20 cellular contexts compared by ENCODE assay signal in genomic region chr17:48352630-48353029, GRCh38.
DNase-seq lines count a peak whose midpoint lies in the region; ATAC-seq and TF ChIP-seq lines count a peak whose summit lies in the region.
"Had no signal": no experiment of that assay in that cellular context is flagged by ENCODE, and none has a peak within 500 bp of the region (broad histone marks: within the 10 kb centered on the region; RNA-seq: fewer than 3 reads in every experiment).

No MANE protein-coding gene starts in this region.

- no peaks in the 10 kb centered on the region for H3K9me3 Mint-ChIP-seq in activated T-cell treated with anti-CD3 and anti-CD28 coated beads, Interleukin-2, amount 50 U/mL, for 4 hours
- H3K9me3 Mint-ChIP-seq: activated naive CD8-positive, alpha-beta T cell treated with anti-CD3 and anti-CD28 coated beads, Interleukin-2, amount 50 U/mL, for 24 hours; activated T-cell treated with anti-CD3 and anti-CD28 coated beads, Interleukin-2, amount 50 U/mL, for 72 hours had no signal

- no peak for DNase-seq in activated T-cell treated with anti-CD3 and anti-CD28 coated beads, Interleukin-2, amount 50 U/mL, for 4 hours
- DNase-seq in activated T-cell treated with anti-CD3 and anti-CD28 coated beads, Interleukin-2, amount 50 U/mL, for 1 hour = no peak
- DNase-seq in GM03348 (ENCODE audit: low spot score) = peak; percentile 19
- peak; percentile 11 for DNase-seq in RWPE1 (ENCODE audit: low spot score)
- DNase-seq in kidney glomerular epithelial cell (lab: John Stamatoyannopoulos, UW) = peak; percentile 26
- no peak for DNase-seq in hypothalamus (lab: John Stamatoyannopoulos, UW)
- DNase-seq in OCI-M1 (lab: John Stamatoyannopoulos, UW) = no peak
- DNase-seq: activated naive CD8-positive, alpha-beta T cell treated with anti-CD3 and anti-CD28 coated beads, Interleukin-2, amount 50 U/mL, for 24 hours; cortex of kidney; GDM1; heart right ventricle; immature natural killer cell; NCI-H1694; psoas muscle; SHP77 treated with DMSO at 0.1 percent for 48 hours; small intestine; T-helper 1 cell; testis had no signal

- H3K4me1 Mint-ChIP-seq in activated T-cell treated with anti-CD3 and anti-CD28 coated beads, Interleukin-2, amount 50 U/mL, for 4 hours (ENCODE audit: low read depth) = peaks cover 8% of the 10 kb centered on the region

- TF ChIP-seq CTCF in RWPE1 (conservative IDR thresholded peaks at IDR 0.05; ENCODE audit: low read depth) = no peak

- no peak overlapping the region for H3K4me3 Mint-ChIP-seq in activated T-cell treated with anti-CD3 and anti-CD28 coated beads, Interleukin-2, amount 50 U/mL, for 4 hours
- H3K4me3 Mint-ChIP-seq: activated naive CD8-positive, alpha-beta T cell treated with anti-CD3 and anti-CD28 coated beads, Interleukin-2, amount 50 U/mL, for 24 hours; immature natural killer cell had no signal

- no peaks in the 10 kb centered on the region for H3K27me3 Mint-ChIP-seq in activated T-cell treated with anti-CD3 and anti-CD28 coated beads, Interleukin-2, amount 50 U/mL, for 4 hours (ENCODE audit: low read depth)
- H3K27me3 Mint-ChIP-seq: activated naive CD8-positive, alpha-beta T cell treated with anti-CD3 and anti-CD28 coated beads, Interleukin-2, amount 50 U/mL, for 24 hours had no signal

- peaks cover 5% of the 10 kb centered on the region for H3K36me3 Mint-ChIP-seq in activated T-cell treated with anti-CD3 and anti-CD28 coated beads, Interleukin-2, amount 50 U/mL, for 4 hours (ENCODE audit: insufficient read depth)

- CTCF ChIA-PET in RWPE1 (lab: Yijun Ruan, JAX) = interaction anchor here (1.2 to 1.7 kb wide), 3 partner anchors 93 to 261 kb away, joined by 4 to 5 read pairs (median 4); no protein-coding TSS in a partner anchor

- H3K27ac ChIP-seq in RWPE1 = no peak overlapping the region
- H3K27ac ChIP-seq: heart right ventricle, psoas muscle, testis had no signal

- no peak for TF ChIP-seq POLR2A in GM18505 (IDR thresholded peaks at IDR 0.05; ENCODE audit: borderline replicate concordance, extremely low read depth, insufficient read depth, insufficient read length)

- ATAC-seq in activated T-cell treated with anti-CD3 and anti-CD28 coated beads, Interleukin-2, amount 50 U/mL, for 4 hours = peak; percentile 67 to 75
- ATAC-seq in GM18505 (IDR thresholded peaks at IDR 0.05; ENCODE audit: unreplicated experiment) = no peak
- ATAC-seq: activated naive CD8-positive, alpha-beta T cell treated with anti-CD3 and anti-CD28 coated beads, Interleukin-2, amount 50 U/mL, for 24 hours; heart right ventricle; psoas muscle had no signal

- POLR2A ChIA-PET in RWPE1 (lab: Yijun Ruan, JAX; ENCODE audit: low non-redundant PET) = no interaction called here

Comparison
In these comparisons a context has a peak if more than half of its experiments do, and no peak if none do; other contexts are left out.
1. DNase-seq: peak in GM03348 (single experiment), RWPE1 (single experiment) and kidney glomerular epithelial cell (single experiment); none in activated T-cell treated with anti-CD3 and anti-CD28 coated beads, Interleukin-2, amount 50 U/mL, for 4 hours (single experiment), activated T-cell treated with anti-CD3 and anti-CD28 coated beads, Interleukin-2, amount 50 U/mL, for 1 hour (single experiment), hypothalamus (0 of 51) and OCI-M1 (single experiment).